In the genomic region with DNA sequence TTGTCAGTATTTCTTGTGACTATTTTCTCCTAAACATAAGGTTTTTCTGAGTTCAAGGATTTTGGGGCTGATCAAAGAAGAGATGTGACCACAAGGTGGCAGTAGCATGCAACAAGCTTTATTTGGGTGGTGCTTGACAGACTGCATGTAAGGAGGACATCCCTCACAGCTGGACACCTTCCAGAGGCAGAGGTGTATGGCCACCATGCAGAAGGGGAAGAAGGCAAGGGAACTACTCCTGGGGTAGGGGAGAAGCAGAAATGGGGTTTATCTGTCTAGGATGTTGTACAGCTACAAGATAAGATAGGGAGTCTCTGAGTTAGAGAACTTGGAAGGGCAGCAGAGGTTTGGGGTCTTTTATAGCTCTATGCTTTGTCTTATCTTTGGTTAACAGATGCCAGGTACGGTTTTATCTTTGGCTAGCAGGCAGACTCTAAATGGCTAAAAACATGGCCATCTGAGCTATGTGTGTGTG, we compare ENCODE assay signal across 8 cellular contexts. TPM values are rescaled to one million over a fixed set of nuclear protein-coding genes. Genes with fewer than 3 reads are reported as not detected.
DNase-seq lines count a peak whose midpoint lies in the region; ATAC-seq and TF ChIP-seq lines count a peak whose summit lies in the region.

No MANE protein-coding gene starts in this region.

- TF ChIP-seq CTCF in LNCaP clone FGC (IDR thresholded peaks at IDR 0.05; ENCODE audit: control insufficient read depth, extremely low read depth, insufficient read depth) (peak; percentile 86), fibroblast of villous mesenchyme (IDR thresholded peaks at IDR 0.05; ENCODE audit: insufficient read depth, low read depth, low read length) (peak; percentile 82), uterus (IDR thresholded peaks at IDR 0.05) (peak; percentile 77 to 86 (median 80))

- peak; percentile 36 for ATAC-seq in GM21717 (IDR thresholded peaks at IDR 0.05; ENCODE audit: unreplicated experiment)

- H3K36me3 ChIP-seq in uterus: no peaks in the 10 kb centered on the region

- H3K27me3 ChIP-seq in uterus: no peaks in the 10 kb centered on the region

- no peak overlapping the region for H3K27ac ChIP-seq in uterus

- no peaks in the 10 kb centered on the region for H3K9me3 ChIP-seq in uterus

- H3K4me3 ChIP-seq in LNCaP clone FGC (ENCODE audit: low read depth, low read length): no peak overlapping the region
- no peak overlapping the region for H3K4me3 ChIP-seq in fibroblast of villous mesenchyme (ENCODE audit: low read depth, low read length)
- no peak overlapping the region for H3K4me3 ChIP-seq in uterus

- intact Hi-C loops in uterus (cut with DNase I; ENCODE audit: low total_unique reads): no loop called here

- no peaks in the 10 kb centered on the region for H3K4me1 ChIP-seq in uterus

- TF ChIP-seq POLR2A in uterus (IDR thresholded peaks at IDR 0.05): no peak

- DNase-seq in DMS79 (lab: John Stamatoyannopoulos, UW) (peak; percentile 30), LNCaP clone FGC (ENCODE audit: low read depth) (peak; percentile 81), RPMI8226 (peak; percentile 87), fibroblast of villous mesenchyme (ENCODE audit: low read depth) (peak; percentile 86), occipital lobe (lab: John Stamatoyannopoulos, UW) (peak; percentile 11), uterus (peak; percentile 64 to 88)
- DNase-seq in activated T-helper 9 cell treated with anti-CD3 and anti-CD28 coated beads, Interleukin-2, amount 50 U/mL, for 16 hours (ENCODE audit: low read depth): peak; percentile 44

RNA-seq across cellular contexts. Expression of a gene that starts 5.1 kb away (rescaled TPM):
- 63.5 and 108 TPM in 2 replicates for total RNA-seq in fibroblast of villous mesenchyme
- total RNA-seq in occipital lobe: 160 TPM
- total RNA-seq in uterus: 100 to 1,000 TPM in 1 of 4 donors, 10 to 100 TPM in 3; 40.1 to 106 (median 53.5) TPM

RNA-seq across cellular contexts. Expression of a gene that starts 24.6 kb away (rescaled TPM):
- total RNA-seq in fibroblast of villous mesenchyme (0.64 and 8.2 TPM in 2 replicates), occipital lobe (1.7 TPM), uterus (100 to 1,000 TPM in 1 of 4 donors, 10 to 100 TPM in 1, 1 to 10 TPM in 2; 1.5 to 102 (median 8.7) TPM)

Comparison
In these comparisons a context has a peak if more than half of its experiments do, and no peak if none do; other contexts are left out.
1. DNase-seq: peak in every context shown above with its lines; median percentile 87 in RPMI8226; 86 in fibroblast of villous mesenchyme; 81 in LNCaP clone FGC; 76 in uterus; 44 in activated T-helper 9 cell treated with anti-CD3 and anti-CD28 coated beads, Interleukin-2, amount 50 U/mL, for 16 hours; 30 in DMS79; 11 in occipital lobe.